Comparison of ENCODE assay signal across 1 cellular context in the genomic region with DNA sequence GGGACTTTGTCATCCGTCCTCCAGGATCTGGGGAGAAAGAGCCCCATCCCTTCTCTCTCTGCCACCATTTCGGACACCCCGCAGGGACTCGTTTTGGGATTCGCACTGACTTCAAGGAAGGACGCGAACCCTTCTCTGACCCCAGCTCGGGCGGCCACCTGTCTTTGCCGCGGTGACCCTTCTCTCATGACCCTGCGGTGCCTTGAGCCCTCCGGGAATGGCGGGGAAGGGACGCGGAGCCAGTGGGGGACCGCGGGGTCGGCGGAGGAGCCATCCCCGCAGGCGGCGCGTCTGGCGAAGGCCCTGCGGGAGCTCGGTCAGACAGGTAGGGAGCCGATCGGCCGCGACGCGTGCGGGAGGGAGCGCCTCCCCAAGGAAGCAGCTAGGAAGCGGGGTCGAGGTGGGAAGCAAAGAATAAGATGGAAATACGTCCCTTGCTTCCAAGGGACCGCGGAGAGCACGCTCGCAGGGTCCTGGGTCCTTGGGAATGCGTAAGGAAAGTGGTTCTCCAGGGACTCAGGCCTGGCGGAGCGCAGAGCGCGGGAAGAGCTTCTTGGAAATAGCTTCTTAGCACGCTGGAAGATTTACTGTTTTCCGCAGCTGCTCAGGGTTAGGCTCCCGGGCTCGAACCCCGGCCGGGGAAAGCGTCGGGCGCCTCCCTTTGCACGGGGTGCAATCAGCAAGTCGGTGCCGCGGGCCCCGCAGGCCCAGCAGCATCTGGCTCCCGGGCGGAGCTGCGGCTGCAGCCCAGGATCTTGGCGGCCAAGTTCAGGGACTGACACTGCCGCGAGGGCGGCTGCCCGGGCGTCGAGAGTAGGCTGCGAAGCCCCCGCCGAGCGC.
TF ChIP-seq lines count a peak whose summit lies in the region.

No MANE protein-coding gene starts in this region.

TF ChIP-seq in SK-N-SH, 30 proteins besides CTCF, POLR2A, EP300 and RAD21 (continued from another document):
- TF ChIP-seq, protein P1, sequence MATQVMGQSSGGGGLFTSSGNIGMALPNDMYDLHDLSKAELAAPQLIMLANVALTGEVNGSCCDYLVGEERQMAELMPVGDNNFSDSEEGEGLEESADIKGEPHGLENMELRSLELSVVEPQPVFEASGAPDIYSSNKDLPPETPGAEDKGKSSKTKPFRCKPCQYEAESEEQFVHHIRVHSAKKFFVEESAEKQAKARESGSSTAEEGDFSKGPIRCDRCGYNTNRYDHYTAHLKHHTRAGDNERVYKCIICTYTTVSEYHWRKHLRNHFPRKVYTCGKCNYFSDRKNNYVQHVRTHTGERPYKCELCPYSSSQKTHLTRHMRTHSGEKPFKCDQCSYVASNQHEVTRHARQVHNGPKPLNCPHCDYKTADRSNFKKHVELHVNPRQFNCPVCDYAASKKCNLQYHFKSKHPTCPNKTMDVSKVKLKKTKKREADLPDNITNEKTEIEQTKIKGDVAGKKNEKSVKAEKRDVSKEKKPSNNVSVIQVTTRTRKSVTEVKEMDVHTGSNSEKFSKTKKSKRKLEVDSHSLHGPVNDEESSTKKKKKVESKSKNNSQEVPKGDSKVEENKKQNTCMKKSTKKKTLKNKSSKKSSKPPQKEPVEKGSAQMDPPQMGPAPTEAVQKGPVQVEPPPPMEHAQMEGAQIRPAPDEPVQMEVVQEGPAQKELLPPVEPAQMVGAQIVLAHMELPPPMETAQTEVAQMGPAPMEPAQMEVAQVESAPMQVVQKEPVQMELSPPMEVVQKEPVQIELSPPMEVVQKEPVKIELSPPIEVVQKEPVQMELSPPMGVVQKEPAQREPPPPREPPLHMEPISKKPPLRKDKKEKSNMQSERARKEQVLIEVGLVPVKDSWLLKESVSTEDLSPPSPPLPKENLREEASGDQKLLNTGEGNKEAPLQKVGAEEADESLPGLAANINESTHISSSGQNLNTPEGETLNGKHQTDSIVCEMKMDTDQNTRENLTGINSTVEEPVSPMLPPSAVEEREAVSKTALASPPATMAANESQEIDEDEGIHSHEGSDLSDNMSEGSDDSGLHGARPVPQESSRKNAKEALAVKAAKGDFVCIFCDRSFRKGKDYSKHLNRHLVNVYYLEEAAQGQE (IDR thresholded peaks at IDR 0.05; ENCODE audit: low read depth, low read length), result no peak
- TF ChIP-seq YY1 (IDR thresholded peaks at IDR 0.05; ENCODE audit: low read depth) (no peak), FOXM1 (IDR thresholded peaks at IDR 0.05; ENCODE audit: low read depth) (no peak), GATA2 (CRISPR knock-in tag; IDR thresholded peaks at IDR 0.05) (no peak), ELF1 (IDR thresholded peaks at IDR 0.05) (no peak), SMC3 (IDR thresholded peaks at IDR 0.05; ENCODE audit: low read depth, low read length) (no peak), NFIC (IDR thresholded peaks at IDR 0.05; ENCODE audit: borderline replicate concordance) (no peak), EZH2phosphoT487 (IDR thresholded peaks at IDR 0.05; ENCODE audit: borderline replicate concordance, low read depth) (no peak), GABPA (IDR thresholded peaks at IDR 0.05; ENCODE audit: low read depth) (no peak)
- TF ChIP-seq, protein P2, sequence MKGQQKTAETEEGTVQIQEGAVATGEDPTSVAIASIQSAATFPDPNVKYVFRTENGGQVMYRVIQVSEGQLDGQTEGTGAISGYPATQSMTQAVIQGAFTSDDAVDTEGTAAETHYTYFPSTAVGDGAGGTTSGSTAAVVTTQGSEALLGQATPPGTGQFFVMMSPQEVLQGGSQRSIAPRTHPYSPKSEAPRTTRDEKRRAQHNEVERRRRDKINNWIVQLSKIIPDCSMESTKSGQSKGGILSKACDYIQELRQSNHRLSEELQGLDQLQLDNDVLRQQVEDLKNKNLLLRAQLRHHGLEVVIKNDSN (IDR thresholded peaks at IDR 0.05; ENCODE audit: borderline replicate concordance, low read depth), result no peak
